Comparison of ENCODE assay signal across 8 cellular contexts in the genomic region with DNA sequence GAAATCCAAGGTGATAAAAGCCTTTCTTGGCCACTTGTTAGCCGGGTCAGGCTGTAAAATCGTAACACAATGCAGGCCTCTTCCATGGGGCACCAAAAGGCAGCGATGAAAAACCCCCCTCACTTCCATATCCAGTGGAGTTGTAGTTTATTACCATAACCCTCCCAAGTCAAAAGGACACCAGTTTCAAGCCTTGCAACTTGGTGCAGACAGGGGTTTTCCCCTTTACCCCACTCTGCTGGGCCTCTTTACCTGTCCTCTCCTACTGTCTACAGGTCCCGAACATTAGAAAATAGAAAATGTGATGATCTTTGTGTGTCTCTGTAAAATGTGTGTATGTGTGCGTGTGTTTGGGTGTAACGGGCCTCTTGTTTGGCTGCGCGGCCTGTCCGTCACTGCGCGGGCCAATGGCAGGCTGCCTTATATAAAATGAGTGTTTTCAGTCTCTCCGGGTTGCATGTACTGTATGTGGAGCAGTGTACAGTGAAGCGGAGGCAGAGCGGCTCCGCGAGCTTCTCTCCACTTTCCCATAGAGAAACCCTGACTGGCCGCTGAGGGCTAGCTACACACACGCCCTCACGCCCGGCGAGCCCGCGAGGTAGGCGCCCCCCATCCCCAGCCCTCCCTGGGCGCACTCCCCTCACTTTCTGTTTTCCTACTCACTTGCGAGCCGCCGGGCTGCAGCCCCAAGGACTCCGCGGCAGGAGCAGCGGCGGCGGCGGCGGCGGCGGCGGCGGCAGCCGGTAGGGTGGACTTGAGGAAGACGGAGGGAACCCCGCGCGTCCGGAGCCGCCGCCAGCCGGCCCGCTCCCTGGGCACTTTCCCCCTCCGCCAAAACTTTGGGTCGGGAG. TPM values are rescaled to one million over a fixed set of nuclear protein-coding genes. Genes with fewer than 3 reads are reported as not detected.
DNase-seq lines count a peak whose midpoint lies in the region; ATAC-seq and TF ChIP-seq lines count a peak whose summit lies in the region.

A gene (plus strand): TSS at position 453 of the 851 bp plus-strand sequence. CDS start 187,499 bp downstream, outside the sequence.

- H3K27me3 Mint-ChIP-seq in natural killer cell treated with Interleukin-12 subunit alpha and Interleukin-12 subunit beta and Interleukin-15 and Interleukin-18, amount 100 ng/mL, for 72 hours, result peaks cover 0 to 1% of the 10 kb centered on the region in 2 donors

- H3K27me3 ChIP-seq in HAP-1 (ENCODE audit: low read depth) (no peaks in the 10 kb centered on the region), MG63 (no peaks in the 10 kb centered on the region; the same call in 1 of the 2 replicates)

- peaks cover 11% of the 10 kb centered on the region for H3K36me3 ChIP-seq in HAP-1 (replicated peaks)
- H3K36me3 ChIP-seq in MG63, result peaks cover 4% of the 10 kb centered on the region

- in situ Hi-C loops in HAP-1 (cut with MboI; ENCODE audit: low sequenced_read_pairs), result no loop called here

- H3K4me3 Mint-ChIP-seq in natural killer cell treated with Interleukin-12 subunit alpha and Interleukin-12 subunit beta and Interleukin-15 and Interleukin-18, amount 100 ng/mL, for 72 hours, result peak within 1 kb of the TSS; percentile 82

- H3K4me1 Mint-ChIP-seq in natural killer cell treated with Interleukin-12 subunit alpha and Interleukin-12 subunit beta and Interleukin-15 and Interleukin-18, amount 100 ng/mL, for 72 hours (ENCODE audit: low read depth in 2 of 2), result peaks cover 18 to 23% of the 10 kb centered on the region in 2 donors

- no peaks in the 10 kb centered on the region for H3K36me3 Mint-ChIP-seq in natural killer cell treated with Interleukin-12 subunit alpha and Interleukin-12 subunit beta and Interleukin-15 and Interleukin-18, amount 100 ng/mL, for 72 hours

- peaks cover 16% of the 10 kb centered on the region for H3K4me1 ChIP-seq in HAP-1

- ATAC-seq in natural killer cell treated with Interleukin-12 subunit alpha and Interleukin-12 subunit beta and Interleukin-15 and Interleukin-18, amount 100 ng/mL, for 72 hours, result peak; percentile 94 to 95

- H3K27ac Mint-ChIP-seq in natural killer cell treated with Interleukin-12 subunit alpha and Interleukin-12 subunit beta and Interleukin-15 and Interleukin-18, amount 100 ng/mL, for 72 hours, result peak within 1 kb of the TSS; percentile 64

- DNase-seq in ELR (ENCODE audit: low read depth) (peak; percentile 93), HAP-1 (ENCODE audit: low spot score in 2 of 2) (peak; percentile 88 to 89), MG63 (peak; percentile 95), SHP77 treated with DMSO at 0.1 percent for 48 hours (lab: John Stamatoyannopoulos, UW) (peak; percentile 88), fibroblast of pulmonary artery (ENCODE audit: low read depth) (peak; percentile 98)
- peak; percentile 94 for DNase-seq in activated effector memory CD4-positive, alpha-beta T cell treated with Interleukin-2 at 50 U/mL for 16 hours
- DNase-seq in natural killer cell treated with Interleukin-12 subunit alpha and Interleukin-12 subunit beta and Interleukin-15 and Interleukin-18, amount 100 ng/mL, for 72 hours (ENCODE audit: low spot score), result peak; percentile 91
- DNase-seq in stimulated activated naive CD4-positive, alpha-beta T cell treated with Interleukin-2 at 50 U/mL for 16 hours (lab: John Stamatoyannopoulos, UW), result peak; percentile 85

- H3K9me3 ChIP-seq in HAP-1 (no peaks in the 10 kb centered on the region), MG63 (no peaks in the 10 kb centered on the region)

- peak within 1 kb of the TSS; percentile 87 for H3K4me3 ChIP-seq in HAP-1
- H3K4me3 ChIP-seq in MG63, result peak within 1 kb of the TSS; percentile 80
- peak within 1 kb of the TSS; percentile 87 for H3K4me3 ChIP-seq in fibroblast of pulmonary artery (replicated peaks; ENCODE audit: low read depth, low read length)

- TF ChIP-seq CTCF in fibroblast of pulmonary artery (IDR thresholded peaks at IDR 0.05; ENCODE audit: low read length, missing control alignments), result no peak

- H3K9me3 Mint-ChIP-seq in natural killer cell treated with Interleukin-12 subunit alpha and Interleukin-12 subunit beta and Interleukin-15 and Interleukin-18, amount 100 ng/mL, for 72 hours, result no peaks in the 10 kb centered on the region

RNA-seq across cellular contexts. Expression of the gene that starts here (rescaled TPM):
- total RNA-seq in MG63 (2014; rRNA removed; shearing (Covaris generic); ENCODE audit: low replicate concordance), result 13.8 and 18.8 TPM in 2 replicates
- total RNA-seq in natural killer cell treated with Interleukin-12 subunit alpha and Interleukin-12 subunit beta and Interleukin-15 and Interleukin-18, amount 100 ng/mL, for 72 hours, result 10 to 100 TPM; 49.4 to 59.1 TPM

Comparison
In these comparisons a context has a peak if more than half of its experiments do, and no peak if none do; other contexts are left out.
1. Peak in every context shown above with its lines: DNase-seq, ATAC-seq and H3K4me3 ChIP-seq.